In the genomic region with DNA sequence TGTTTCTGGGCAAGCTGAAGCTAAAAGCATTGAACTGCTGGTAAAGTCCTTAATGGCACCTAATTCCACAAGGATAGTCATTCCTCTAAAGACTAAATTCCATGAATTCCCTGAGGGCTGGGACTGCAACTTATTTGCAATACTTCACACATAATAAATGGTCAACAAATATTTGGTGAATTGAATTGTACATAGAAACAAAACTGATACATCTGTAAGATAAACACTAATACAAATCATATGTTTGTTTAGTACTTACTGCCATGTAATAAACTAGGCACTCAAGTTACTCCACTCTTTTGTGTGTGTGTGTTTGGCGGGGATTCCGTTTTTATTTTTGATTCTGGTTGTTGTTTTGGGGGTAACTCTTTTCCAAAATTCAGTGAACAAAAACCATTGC, we compare ENCODE assay signal across 19 cellular contexts.
"Had no signal": no experiment of that assay in that cellular context is flagged by ENCODE, and none has a peak within 500 bp of the region (broad histone marks: within the 10 kb centered on the region; RNA-seq: fewer than 3 reads in every experiment).

No MANE protein-coding gene starts in this region.

- DNase-seq: activated CD4-positive, alpha-beta T cell treated with anti-CD3 and anti-CD28 coated beads, Interleukin-2, amount 10 ng/mL, durations not matched to agents 24 days and 14 days; activated CD4-positive, CD25-positive, alpha-beta regulatory T cell; activated CD8-positive, alpha-beta T cell treated with anti-CD3 and anti-CD28 coated beads for 36 hours; activated naive CD4-positive, alpha-beta T cell treated with Interleukin-2 at 50 U/mL for 16 hours; activated naive CD8-positive, alpha-beta T cell treated with anti-CD3 and anti-CD28 coated beads, Interleukin-2, amount 10 ng/mL, durations not matched to agents 7 days and 5 days; activated T-cell treated with anti-CD3 and anti-CD28 coated beads, Interleukin-2, amount 50 U/mL, for 1 hour; amygdala; dermis blood vessel endothelial cell; effector memory CD8-positive, alpha-beta T cell; esophagus squamous epithelium; mucosa of descending colon; naive B cell; right cardiac atrium; stimulated activated naive CD8-positive, alpha-beta T cell treated with anti-CD3 and anti-CD28 coated beads, Interleukin-15, Interleukin-2, amounts not matched to agents 100 U/mL and 50 U/mL, for 24 hours; substantia nigra; tibial artery had no signal

- H3K9ac ChIP-seq: neural progenitor cell had no signal

- H3K4me2 ChIP-seq: neural progenitor cell had no signal

- H3K9me3 ChIP-seq: esophagus squamous epithelium, mucosa of descending colon, tibial artery had no signal

- H3K4me1 ChIP-seq: esophagus squamous epithelium, neural progenitor cell, tibial artery had no signal

- H3K4me3 ChIP-seq: esophagus squamous epithelium, mucosa of descending colon, neural progenitor cell, skin epidermis, tibial artery had no signal

- H2AFZ ChIP-seq: neural progenitor cell had no signal

- H3K36me3 ChIP-seq: esophagus squamous epithelium, neural progenitor cell, tibial artery had no signal

- H3K27ac ChIP-seq: esophagus squamous epithelium, neural progenitor cell, skin epidermis, tibial artery had no signal

- ATAC-seq: activated CD8-positive, alpha-beta T cell treated with anti-CD3 and anti-CD28 coated beads for 36 hours; activated T-helper 17 cell treated with anti-CD3 and anti-CD28 coated beads, Interleukin-2, amount 50 U/mL, for 72 hours; effector memory CD8-positive, alpha-beta T cell; mucosa of descending colon; right cardiac atrium; stimulated activated naive CD8-positive, alpha-beta T cell treated with anti-CD3 and anti-CD28 coated beads, Interleukin-15, Interleukin-2, amounts not matched to agents 100 U/mL and 50 U/mL, for 24 hours had no signal

- H3K27me3 ChIP-seq: neural progenitor cell, tibial artery had no signal
